ENCODE assay signal across 8 cellular contexts in genomic region chr20:36093804-36094145, GRCh38.
DNase-seq lines count a peak whose midpoint lies in the region; ATAC-seq, FAIRE-seq and TF ChIP-seq lines count a peak whose summit lies in the region.

No MANE protein-coding gene starts in this region.

- no peaks in the 10 kb centered on the region for H3K9me3 ChIP-seq in sigmoid colon

- H3K4me1 Mint-ChIP-seq in T-cell: peaks cover 13 to 20% (median 15%) of the 10 kb centered on the region in 3 donors

- H3K4me3 Mint-ChIP-seq in T-cell: peak overlapping the region; percentile 88 to 97 (median 88)

- TF ChIP-seq POLR2A in sigmoid colon (IDR thresholded peaks at IDR 0.05): no peak

- H3K27ac Mint-ChIP-seq in T-cell: no peak overlapping the region

- no peak for TF ChIP-seq EP300 in sigmoid colon (IDR thresholded peaks at IDR 0.05)

- POLR2A ChIA-PET in T-cell (lab: Charles Lee): no interaction called here

- H3K36me3 ChIP-seq in GM06990 (ENCODE audit: control insufficient read depth, insufficient read depth, low read length): no peaks in the 10 kb centered on the region
- no peaks in the 10 kb centered on the region for H3K36me3 ChIP-seq in sigmoid colon

- intact Hi-C loops in sigmoid colon (cut with DNase I): no loop called here

- CTCF ChIA-PET in T-cell (lab: Charles Lee): no interaction called here

- peak overlapping the region; percentile 3 to 62 (median 33) for H3K27ac ChIP-seq in sigmoid colon

- H3K4me1 ChIP-seq in sigmoid colon: peaks cover 0 to 39% (median 30%) of the 10 kb centered on the region in 4 donors

- no peaks in the 10 kb centered on the region for H3K9me3 Mint-ChIP-seq in T-cell

- H3K27me3 ChIP-seq in GM06990 (replicated peaks; ENCODE audit: control insufficient read depth, insufficient read depth, low read length) (peaks cover 5% of the 10 kb centered on the region), sigmoid colon (peaks cover 7 to 53% (median 32%) of the 10 kb centered on the region in 3 donors)

- H3K27me3 Mint-ChIP-seq in T-cell: peaks cover 35 to 41% of the 10 kb centered on the region in 2 donors

- DNase-seq in GM06990 (ENCODE audit: extremely low read depth, insufficient read length) (no peak), T-cell (no peak), fibroblast of villous mesenchyme (ENCODE audit: low read depth) (no peak), sigmoid colon (no peak), GM19239 (ENCODE audit: insufficient read length, low spot score) (no peak), NCI-H2171 (lab: John Stamatoyannopoulos, UW) (no peak)

- TF ChIP-seq CTCF in GM06990 (IDR thresholded peaks at IDR 0.05; ENCODE audit: insufficient read depth, low read length, poor library complexity, severe bottlenecking) (no peak), fibroblast of villous mesenchyme (IDR thresholded peaks at IDR 0.05; ENCODE audit: insufficient read depth, low read depth, low read length) (no peak), sigmoid colon (IDR thresholded peaks at IDR 0.05) (no peak)

- H3K4me3 ChIP-seq in GM06990 (replicated peaks; ENCODE audit: low read depth, low read length) (peak overlapping the region; percentile 55), fibroblast of villous mesenchyme (ENCODE audit: low read depth, low read length) (peak overlapping the region; percentile 64), sigmoid colon (peak overlapping the region; percentile 29 to 64 (median 58))

- no peak for FAIRE-seq in GM19239 (lab: Jason Lieb, UNC)

- WGBS in sigmoid colon, 2 donors: 0 to 1% methylated on average over 2 of the region's 2 CpGs

- ATAC-seq in T-cell (replicated peaks in 1 of 4) (peak; percentile 9 to 34 (median 16)), HG03469 (IDR thresholded peaks at IDR 0.05; ENCODE audit: unreplicated experiment) (no peak), HG03135 (IDR thresholded peaks at IDR 0.05; ENCODE audit: unreplicated experiment) (no peak)

- peaks cover 3% of the 10 kb centered on the region for H3K36me3 Mint-ChIP-seq in T-cell

Comparison
In these comparisons a context has a peak if more than half of its experiments do, and no peak if none do; other contexts are left out.
1. ATAC-seq: peak in T-cell (4 of 4); none in HG03469 (single experiment) and HG03135 (single experiment).
2. Peak in every context shown above with its lines, with median percentiles within 50 percentile points of each other: H3K4me3 ChIP-seq.